12 cellular contexts compared by ENCODE assay signal in genomic region chr10:110923856-110924493, GRCh38. TPM values are rescaled to one million over a fixed set of nuclear protein-coding genes. Genes with fewer than 3 reads are reported as not detected.
A peak's percentile ranks its signal among the peaks of the same experiment; 100 is the strongest.
DNase-seq lines count a peak whose midpoint lies in the region; ATAC-seq, FAIRE-seq and TF ChIP-seq lines count a peak whose summit lies in the region.
"Had no signal": no experiment of that assay in that cellular context is flagged by ENCODE, and none has a peak within 500 bp of the region (broad histone marks: within the 10 kb centered on the region; RNA-seq: fewer than 3 reads in every experiment).

No MANE protein-coding gene starts in this region.

- H3K4me1 ChIP-seq in Panc1 (ENCODE audit: control insufficient read depth, insufficient read depth, low read length) (peaks cover 26% of the 10 kb centered on the region; the same call in 1 of the 2 replicates), prostate gland (replicated peaks) (no peaks in the 10 kb centered on the region)

- WGBS in prostate gland, result 42% methylated on average over 2 of the region's 2 CpGs

- DNase-seq in Panc1 (ENCODE audit: low read depth, low spot score) (no peak), left lobe of liver (ENCODE audit: low spot score) (no peak), prostate gland (ENCODE audit: low spot score) (no peak), NCI-H1417 (lab: John Stamatoyannopoulos, UW) (no peak)
- no peak for DNase-seq in stimulated activated naive CD4-positive, alpha-beta T cell (lab: John Stamatoyannopoulos, UW)
- DNase-seq in activated naive CD4-positive, alpha-beta T cell (lab: John Stamatoyannopoulos, UW), result no peak
- DNase-seq: activated CD8-positive, alpha-beta memory T cell treated with anti-CD3 and anti-CD28 coated beads for 24 hours; lower lobe of right lung; NCI-H1105 treated with DMSO at 0.1 percent for 48 hours; SHP77 treated with DMSO at 0.1 percent for 48 hours had no signal

- H3K9me3 ChIP-seq in Panc1 (ENCODE audit: control insufficient read depth, insufficient read depth, low read depth, low read length) (no peaks in the 10 kb centered on the region), prostate gland (no peaks in the 10 kb centered on the region)
- H3K9me3 ChIP-seq: lower lobe of right lung had no signal

- H3K27ac ChIP-seq in Panc1 (ENCODE audit: low read length) (peak overlapping the region; percentile 46; the same call in 1 of the 2 replicates), prostate gland (no peak overlapping the region)
- H3K27ac ChIP-seq: lower lobe of right lung had no signal

- POLR2A ChIA-PET in Panc1 (lab: Charles Lee), result no interaction called here

- no TSS peak for BruUV-seq in Panc1 (replicated peaks; lab: Mats Ljungman, UMichigan)

- H3K27me3 ChIP-seq in Panc1 (ENCODE audit: control insufficient read depth, insufficient read depth, low read length) (no peaks in the 10 kb centered on the region), prostate gland (replicated peaks; ENCODE audit: insufficient read depth) (no peaks in the 10 kb centered on the region)

- ATAC-seq in GM21786 (IDR thresholded peaks at IDR 0.05; ENCODE audit: unreplicated experiment) (peak; percentile 22), Panc1 (no peak), left lobe of liver (peak; percentile 1)
- ATAC-seq: lower lobe of right lung had no signal

- no peaks in the 10 kb centered on the region; the same call in 1 of the 2 replicates for H3K36me3 ChIP-seq in Panc1 (ENCODE audit: control insufficient read depth, insufficient read depth, low read length)
- H3K36me3 ChIP-seq in prostate gland, result no peaks in the 10 kb centered on the region
- H3K36me3 ChIP-seq: lower lobe of right lung had no signal

- TF ChIP-seq CTCF in Panc1 (IDR thresholded peaks at IDR 0.05), result no peak
- no peak for TF ChIP-seq CTCF in prostate gland (IDR thresholded peaks at IDR 0.05)

- TF ChIP-seq POLR2A in prostate gland (IDR thresholded peaks at IDR 0.05), result no peak

- in situ Hi-C loops in Panc1 (cut with HindIII; ENCODE audit: low pct_unique_long_range_greater_than_20kb, low sequenced_read_pairs), result no loop called here

- CTCF ChIA-PET in Panc1 (lab: Charles Lee), result no interaction called here

- H3K4me3 ChIP-seq in Panc1 (ENCODE audit: low read depth in 2 of 2, low read length in 2 of 2) (no peak overlapping the region), prostate gland (no peak overlapping the region)
- H3K4me3 ChIP-seq: lower lobe of right lung had no signal

- peak; percentile 82 for FAIRE-seq in G401.6 (lab: Jason Lieb, UNC)

- intact Hi-C loops in Panc1 (cut with micrococcal nuclease; ENCODE audit: unreplicated experiment), result no loop called here
- intact Hi-C loops in prostate gland (cut with DNase I), result no loop called here

RNA-seq across cellular contexts. Expression of gene SHOC2, which starts 4.6 kb away (rescaled TPM):
- total RNA-seq in Panc1 (2021; ENCODE audit: unreplicated experiment) (56.6 TPM), left lobe of liver (20.3 TPM), prostate gland (10 to 100 TPM; 31.3 to 56.1 TPM)
- 17.8 TPM for polyA plus RNA-seq in Panc1 (2012; ENCODE audit: insufficient read length)

RNA-seq across cellular contexts. Expression of gene BBIP1, which starts 5.0 kb away (rescaled TPM):
- total RNA-seq in Panc1 (2021; ENCODE audit: unreplicated experiment) (55.2 TPM), left lobe of liver (11.1 TPM), prostate gland (10 to 100 TPM; 18.8 to 20.9 TPM)
- 21.2 TPM for polyA plus RNA-seq in Panc1 (2012; ENCODE audit: insufficient read length)

RNA-seq across cellular contexts. Expression of gene PDCD4, which starts 52.2 kb away (rescaled TPM):
- total RNA-seq in Panc1 (2021; ENCODE audit: unreplicated experiment) (33.6 TPM), left lobe of liver (30.3 TPM), prostate gland (100 to 1,000 TPM; 104 to 120 TPM)
- polyA plus RNA-seq in Panc1 (2012; ENCODE audit: insufficient read length), result 44.0 TPM
